In the genomic region with DNA sequence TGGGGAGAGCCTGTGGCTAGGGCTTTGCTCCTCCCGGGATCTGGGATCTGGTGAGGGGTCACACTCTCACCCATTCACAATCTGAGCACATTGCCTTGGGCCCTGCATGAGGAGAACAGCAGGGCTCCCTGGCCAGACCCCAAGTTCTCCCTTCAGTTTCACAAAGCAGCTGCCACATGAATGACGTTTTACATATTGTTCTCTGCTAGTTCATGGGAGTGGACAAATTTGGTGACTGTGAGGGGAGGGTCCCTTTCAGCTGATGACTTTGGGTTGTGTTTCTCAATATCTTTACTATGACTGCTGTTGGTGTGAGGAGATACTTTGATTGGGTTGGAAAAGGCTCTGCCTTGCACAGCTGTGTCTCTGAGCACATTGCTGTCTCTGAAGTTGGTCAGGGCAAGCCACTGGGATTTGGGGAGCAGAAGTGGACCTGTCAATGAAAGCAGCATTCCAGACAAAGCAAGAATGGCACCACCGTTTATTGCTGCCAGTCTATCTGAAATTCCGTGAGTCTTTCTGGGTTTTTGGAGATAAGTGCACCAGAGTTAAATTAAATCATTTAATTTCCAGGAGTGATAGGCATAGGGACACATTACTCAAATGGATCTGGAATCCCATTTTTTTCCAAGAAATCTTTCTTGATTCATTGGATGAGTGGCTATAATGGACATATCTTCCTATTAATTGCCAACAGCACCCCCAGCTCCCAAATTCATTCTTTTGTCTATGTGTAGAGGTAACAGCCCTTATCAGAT, we compare ENCODE assay signal across 24 cellular contexts. TPM values are rescaled to one million over a fixed set of nuclear protein-coding genes. Genes with fewer than 3 reads are reported as not detected.
DNase-seq lines count a peak whose midpoint lies in the region; ATAC-seq and TF ChIP-seq lines count a peak whose summit lies in the region.
"Had no signal": no experiment of that assay in that cellular context is flagged by ENCODE, and none has a peak within 500 bp of the region (broad histone marks: within the 10 kb centered on the region; RNA-seq: fewer than 3 reads in every experiment).

No MANE protein-coding gene starts in this region.

- H3K36me3 ChIP-seq in adrenal gland (replicated peaks in 1 of 2) (no peaks in the 10 kb centered on the region), mucosa of descending colon (ENCODE audit: low read depth) (no peaks in the 10 kb centered on the region)
- H3K36me3 ChIP-seq: HAP-1 had no signal

- H3K9me3 ChIP-seq in adrenal gland (replicated peaks in 1 of 3) (no peaks in the 10 kb centered on the region), mucosa of descending colon (no peaks in the 10 kb centered on the region)
- H3K9me3 ChIP-seq: HAP-1 had no signal

- TF ChIP-seq CTCF in AG10803 (conservative IDR thresholded peaks at IDR 0.05; ENCODE audit: low read length) (no peak), adrenal gland (IDR thresholded peaks at IDR 0.05) (no peak), mucosa of descending colon (IDR thresholded peaks at IDR 0.05) (no peak), progenitor cell of endocrine pancreas (IDR thresholded peaks at IDR 0.05; ENCODE audit: unreplicated experiment) (no peak)

- no peaks in the 10 kb centered on the region for H3K36me3 Mint-ChIP-seq in progenitor cell of endocrine pancreas (ENCODE audit: insufficient read depth)
- H3K36me3 Mint-ChIP-seq: activated naive CD8-positive, alpha-beta T cell treated with anti-CD3 and anti-CD28 coated beads for 36 hours; CD14-positive monocyte; natural killer cell treated with Interleukin-12 subunit alpha and Interleukin-12 subunit beta and Interleukin-15 and Interleukin-18, amount 100 ng/mL, for 72 hours had no signal

- DNase-seq in AG10803 (ENCODE audit: low read depth): peak; percentile 19
- peak in 5 of 7 donors; percentile 21 to 74 (median 26) for DNase-seq in adrenal gland
- peak; percentile 47 for DNase-seq in fibroblast of the conjunctiva (ENCODE audit: low read depth)
- no peak for DNase-seq in mucosa of descending colon
- no peak for DNase-seq in progenitor cell of endocrine pancreas (ENCODE audit: low spot score, unreplicated experiment)
- no peak for DNase-seq in NOMO-1 (lab: John Stamatoyannopoulos, UW; ENCODE audit: unreplicated experiment in 2 of 2)
- DNase-seq: ACHN; activated naive CD8-positive, alpha-beta T cell treated with anti-CD3 and anti-CD28 coated beads for 36 hours; erythroblast; GF-D8; hippocampal formation; mesendoderm; NCI-H1436 treated with DMSO at 0.1 percent for 48 hours; NCI-H748 treated with DMSO at 0.1 percent for 48 hours; PC-3; T-helper 9 cell had no signal

- peaks cover 0 to 17% of the 10 kb centered on the region in 2 donors for H3K4me1 ChIP-seq in adrenal gland (replicated peaks in 1 of 2)
- no peaks in the 10 kb centered on the region for H3K4me1 ChIP-seq in mucosa of descending colon (ENCODE audit: low read depth)
- H3K4me1 ChIP-seq: HAP-1 had no signal

- TF ChIP-seq POLR2A in adrenal gland (IDR thresholded peaks at IDR 0.05): no peak

- H3K4me3 ChIP-seq in AG10803 (ENCODE audit: low read length): no peak overlapping the region
- H3K4me3 ChIP-seq in adrenal gland: no peak overlapping the region
- H3K4me3 ChIP-seq in mucosa of descending colon: no peak overlapping the region
- H3K4me3 ChIP-seq: GM12878, HAP-1 had no signal

- no peaks in the 10 kb centered on the region for H3K9me3 Mint-ChIP-seq in progenitor cell of endocrine pancreas (ENCODE audit: low read depth)
- H3K9me3 Mint-ChIP-seq: activated naive CD8-positive, alpha-beta T cell treated with anti-CD3 and anti-CD28 coated beads for 36 hours; activated T-helper 17 cell treated with anti-CD3 and anti-CD28 coated beads, Interleukin-2, amount 50 U/mL, for 72 hours; CD14-positive monocyte; natural killer cell treated with Interleukin-12 subunit alpha and Interleukin-12 subunit beta and Interleukin-15 and Interleukin-18, amount 100 ng/mL, for 72 hours had no signal

- H3K27me3 Mint-ChIP-seq in progenitor cell of endocrine pancreas: no peaks in the 10 kb centered on the region
- H3K27me3 Mint-ChIP-seq: activated naive CD8-positive, alpha-beta T cell treated with anti-CD3 and anti-CD28 coated beads for 36 hours; activated T-helper 17 cell treated with anti-CD3 and anti-CD28 coated beads, Interleukin-2, amount 50 U/mL, for 72 hours had no signal

- WGBS in adrenal gland, 4 donors: 53 to 69% (median 66%) methylated on average over 4 of the region's 4 CpGs

- no peak overlapping the region for H3K4me3 Mint-ChIP-seq in progenitor cell of endocrine pancreas (ENCODE audit: low read depth)
- H3K4me3 Mint-ChIP-seq: activated naive CD8-positive, alpha-beta T cell treated with anti-CD3 and anti-CD28 coated beads for 36 hours; activated T-helper 17 cell treated with anti-CD3 and anti-CD28 coated beads, Interleukin-2, amount 50 U/mL, for 72 hours; CD14-positive monocyte; natural killer cell treated with Interleukin-12 subunit alpha and Interleukin-12 subunit beta and Interleukin-15 and Interleukin-18, amount 100 ng/mL, for 72 hours had no signal

- peak; percentile 16 for ATAC-seq in mucosa of descending colon
- ATAC-seq in GM21723 (IDR thresholded peaks at IDR 0.05; ENCODE audit: unreplicated experiment): no peak
- ATAC-seq in GM18519 (IDR thresholded peaks at IDR 0.05; ENCODE audit: low FRiP score, unreplicated experiment): no peak
- ATAC-seq: activated T-helper 17 cell treated with anti-CD3 and anti-CD28 coated beads, Interleukin-2, amount 50 U/mL, for 72 hours; GM12878; natural killer cell treated with Interleukin-12 subunit alpha and Interleukin-12 subunit beta and Interleukin-15 and Interleukin-18, amount 100 ng/mL, for 72 hours; PC-3 had no signal

- peaks cover 16% of the 10 kb centered on the region for H3K4me1 Mint-ChIP-seq in progenitor cell of endocrine pancreas (ENCODE audit: low read depth)
- H3K4me1 Mint-ChIP-seq: activated naive CD8-positive, alpha-beta T cell treated with anti-CD3 and anti-CD28 coated beads for 36 hours; activated T-helper 17 cell treated with anti-CD3 and anti-CD28 coated beads, Interleukin-2, amount 50 U/mL, for 72 hours had no signal

- peak overlapping the region in 1 of 5 donors; percentile 27 for H3K27ac ChIP-seq in adrenal gland

- no peak overlapping the region for H3K27ac Mint-ChIP-seq in progenitor cell of endocrine pancreas
- H3K27ac Mint-ChIP-seq: activated naive CD8-positive, alpha-beta T cell treated with anti-CD3 and anti-CD28 coated beads for 36 hours; activated T-helper 17 cell treated with anti-CD3 and anti-CD28 coated beads, Interleukin-2, amount 50 U/mL, for 72 hours; natural killer cell treated with Interleukin-12 subunit alpha and Interleukin-12 subunit beta and Interleukin-15 and Interleukin-18, amount 100 ng/mL, for 72 hours had no signal

- intact Hi-C loops in adrenal gland (cut with DNase I) (no loop called here), mucosa of descending colon (cut with DNase I, micrococcal nuclease) (no loop called here)

- H3K27me3 ChIP-seq in adrenal gland: no peaks in the 10 kb centered on the region

RNA-seq across cellular contexts. Expression of gene TIMP4, which starts 10.3 kb away (rescaled TPM):
- 10 to 100 TPM in 5 of 8 donors, 1 to 10 TPM in 3; 4.0 to 34.3 (median 11.4) TPM for total RNA-seq in adrenal gland
- polyA plus RNA-seq in adrenal gland: 10 to 100 TPM in 1 of 3 donors, 1 to 10 TPM in 2; 6.3 to 14.1 (median 6.8) TPM
- total RNA-seq in mucosa of descending colon: 1 to 10 TPM; 1.2 to 8.7 (median 3.6) TPM
- not detected in 2 replicates for total RNA-seq in progenitor cell of endocrine pancreas
- total RNA-seq: activated naive CD8-positive, alpha-beta T cell treated with anti-CD3 and anti-CD28 coated beads for 36 hours; activated T-helper 17 cell treated with anti-CD3 and anti-CD28 coated beads, Interleukin-2, amount 50 U/mL, for 72 hours; GM12878; natural killer cell treated with Interleukin-12 subunit alpha and Interleukin-12 subunit beta and Interleukin-15 and Interleukin-18, amount 100 ng/mL, for 72 hours; SK-MEL-5 had no signal
- polyA plus RNA-seq: CD14-positive monocyte had no signal

Comparison
In these comparisons a context has a peak if more than half of its experiments do, and no peak if none do; other contexts are left out.
1. DNase-seq: peak in AG10803 (single experiment), adrenal gland (5 of 7) and fibroblast of the conjunctiva (single experiment); none in mucosa of descending colon (0 of 3), progenitor cell of endocrine pancreas (single experiment) and NOMO-1 (0 of 2).